ENCODE assay signal across 15 cellular contexts in genomic region chr5:128773378-128773777, GRCh38.
A peak's percentile ranks its signal among the peaks of the same experiment; 100 is the strongest.
DNase-seq lines count a peak whose midpoint lies in the region; TF ChIP-seq lines count a peak whose summit lies in the region.
"Had no signal": no experiment of that assay in that cellular context is flagged by ENCODE, and none has a peak within 500 bp of the region (broad histone marks: within the 10 kb centered on the region; RNA-seq: fewer than 3 reads in every experiment).

No MANE protein-coding gene starts in this region.

- no peaks in the 10 kb centered on the region for H3K79me2 ChIP-seq in PC-9 (ENCODE audit: low read depth)

- CTCF ChIA-PET in PC-9 (lab: Charles Lee), result no interaction called here

- H3F3A ChIP-seq in PC-9 (ENCODE audit: insufficient read depth, low read depth), result no peaks in the 10 kb centered on the region

- H2AFZ ChIP-seq in PC-9, result no peak overlapping the region

- H4K20me1 ChIP-seq in PC-9 (ENCODE audit: insufficient read depth), result no peaks in the 10 kb centered on the region

- H3K9me3 ChIP-seq in skeletal muscle satellite cell (replicated peaks; ENCODE audit: low read length), result no peaks in the 10 kb centered on the region
- H3K9me3 ChIP-seq in PC-9 (ENCODE audit: insufficient read depth, low read depth), result no peaks in the 10 kb centered on the region
- H3K9me3 ChIP-seq: A549 had no signal

- DNase-seq in H4 (ENCODE audit: low spot score) (peak; percentile 15), brain pericyte (ENCODE audit: low read depth, low spot score) (peak; percentile 24), iris pigment epithelial cell (ENCODE audit: low read depth) (peak; percentile 62), cerebellar nuclear complex (lab: John Stamatoyannopoulos, UW) (no peak), PC-9 (no peak), NCI-H2196 treated with DMSO at 0.1 percent for 48 hours (lab: John Stamatoyannopoulos, UW; ENCODE audit: unreplicated experiment) (no peak)
- DNase-seq: MV-4-11, NCI-H1105 treated with DMSO at 0.1 percent for 48 hours, NCI-H2029 treated with DMSO at 0.1 percent for 48 hours, NCI-H345, NCI-H526, OCI-M1, SHP77 had no signal

- H3K4me3 ChIP-seq in skeletal muscle satellite cell (ENCODE audit: low read length) (no peak overlapping the region), PC-9 (no peak overlapping the region)
- H3K4me3 ChIP-seq: A549 had no signal

- no peaks in the 10 kb centered on the region; the same call in 1 of the 2 replicates for H3K9me2 ChIP-seq in PC-9 (ENCODE audit: insufficient read depth)

- POLR2A ChIA-PET in PC-9 (lab: Charles Lee; ENCODE audit: unreplicated experiment), result no interaction called here

- H3K36me3 ChIP-seq in skeletal muscle satellite cell (ENCODE audit: insufficient read depth, low read length) (no peaks in the 10 kb centered on the region), PC-9 (ENCODE audit: low read depth) (no peaks in the 10 kb centered on the region)

- no TSS peak for BruUV-seq in PC-9 (replicated peaks; lab: Mats Ljungman, UMichigan)

- H3K4me1 ChIP-seq in skeletal muscle satellite cell (ENCODE audit: control insufficient read depth, insufficient read depth, low read length) (peaks cover 9% of the 10 kb centered on the region), PC-9 (replicated peaks; ENCODE audit: insufficient read depth) (no peaks in the 10 kb centered on the region)
- H3K4me1 ChIP-seq: A549 had no signal

- intact Hi-C loops in PC-9 (cut with micrococcal nuclease; ENCODE audit: unreplicated experiment), result no loop called here

- TF ChIP-seq CTCF in PC-9 (conservative IDR thresholded peaks at IDR 0.05), result no peak

- H3K27me3 ChIP-seq in skeletal muscle satellite cell (ENCODE audit: control insufficient read depth, insufficient read depth, low read length), result no peaks in the 10 kb centered on the region
- H3K27me3 ChIP-seq in PC-9 (ENCODE audit: insufficient read depth, low read depth), result no peaks in the 10 kb centered on the region

- H3K27ac ChIP-seq in PC-9, result no peak overlapping the region
- H3K27ac ChIP-seq: A549 had no signal

- no peak overlapping the region for H3K9ac ChIP-seq in skeletal muscle satellite cell (ENCODE audit: low read depth, low read length)

- peak overlapping the region; percentile 4 for H3K4me2 ChIP-seq in skeletal muscle satellite cell (ENCODE audit: low read length)
- H3K4me2 ChIP-seq in PC-9, result no peak overlapping the region
- H3K4me2 ChIP-seq: A549 had no signal

Comparison
In these comparisons a context has a peak if more than half of its experiments do, and no peak if none do; other contexts are left out.
1. DNase-seq: peak in H4 (single experiment), brain pericyte (single experiment) and iris pigment epithelial cell (single experiment); none in cerebellar nuclear complex (0 of 2), PC-9 (0 of 2) and NCI-H2196 treated with DMSO at 0.1 percent for 48 hours (single experiment).